ENCODE assay signal across 8 cellular contexts in genomic region chr4:3532714-3533336, GRCh38. TPM values are rescaled to one million over a fixed set of nuclear protein-coding genes. Genes with fewer than 3 reads are reported as not detected.
A peak's percentile ranks its signal among the peaks of the same experiment; 100 is the strongest.
DNase-seq lines count a peak whose midpoint lies in the region; ATAC-seq and TF ChIP-seq lines count a peak whose summit lies in the region.

No MANE protein-coding gene starts in this region.

- H3K4me1 ChIP-seq in HCT116 (ENCODE audit: control insufficient read depth in 1 of 2, insufficient read depth in 2 of 2, low read length in 2 of 2) (peaks cover 4 to 16% of the 10 kb centered on the region in 2 experiments; a peak in 3 of 4 replicates), testis (peaks cover 15% of the 10 kb centered on the region)

- TF ChIP-seq RAD21 in HCT116 (IDR thresholded peaks at IDR 0.05; ENCODE audit: low read depth): no peak

- H3K27me3 ChIP-seq in HCT116 (ENCODE audit: insufficient read depth, low read length): no peaks in the 10 kb centered on the region
- no peaks in the 10 kb centered on the region for H3K27me3 ChIP-seq in kidney epithelial cell (ENCODE audit: control insufficient read depth, insufficient read depth, low read length)
- H3K27me3 ChIP-seq in testis: no peaks in the 10 kb centered on the region

- H3K4me2 ChIP-seq in HCT116 (ENCODE audit: low read length): peak overlapping the region; percentile 76

- ATAC-seq in HCT116: peak; percentile 33

- no peaks in the 10 kb centered on the region for H4K20me1 ChIP-seq in HCT116 (ENCODE audit: insufficient read depth)

- no peak for TF ChIP-seq POLR2A in HCT116 (IDR thresholded peaks at IDR 0.05; ENCODE audit: borderline replicate concordance, extremely low read depth, insufficient read depth, insufficient read length)
- TF ChIP-seq POLR2A in testis (IDR thresholded peaks at IDR 0.05): no peak

- H3K9me2 ChIP-seq in HCT116 (ENCODE audit: insufficient read depth): no peaks in the 10 kb centered on the region

- peaks cover 7% of the 10 kb centered on the region in 2 experiments; a peak in 3 of 4 replicates for H3K36me3 ChIP-seq in HCT116 (ENCODE audit: control insufficient read depth in 1 of 2, insufficient read depth in 2 of 2, low read length in 2 of 2)
- peaks cover 1% of the 10 kb centered on the region for H3K36me3 ChIP-seq in kidney epithelial cell (ENCODE audit: control insufficient read depth, insufficient read depth, low read length)
- no peaks in the 10 kb centered on the region for H3K36me3 ChIP-seq in testis (ENCODE audit: low read depth, missing control alignments)

- 13 to 24% methylated on average over 9 to 34 of the region's 42 CpGs for WGBS in testis, 2 donors

- H3K4me3 ChIP-seq in AG09309 (ENCODE audit: control insufficient read depth, low read depth, low read length) (peak overlapping the region; percentile 37), HCT116 (replicated peaks in 1 of 2; ENCODE audit: low read depth in 1 of 2, low read length in 2 of 2) (peak overlapping the region; percentile 31 to 81; a peak in 3 of 4 replicates), astrocyte of the cerebellum (ENCODE audit: low read depth, low read length) (peak overlapping the region; percentile 84), kidney epithelial cell (ENCODE audit: low read depth, low read length) (peak overlapping the region; percentile 34), testis (peak overlapping the region; percentile 97 to 98)

- H3K27ac ChIP-seq in HCT116 (ENCODE audit: low read depth, low read length) (no peak overlapping the region; the same call in 1 of the 2 replicates), testis (peak overlapping the region in 1 of 2 donors; percentile 5)

- no peak overlapping the region for H3K9ac ChIP-seq in HCT116 (ENCODE audit: low read length)

- RAD21 ChIA-PET in HCT116 (lab: Charles Lee; ENCODE audit: low non-redundant PET in 1 of 2, low total read pairs in 2 of 2, uncharacterized antibody in 2 of 2, unreplicated experiment in 2 of 2): no interaction called here

- in situ Hi-C loops in astrocyte of the cerebellum (cut with HindIII; ENCODE audit: low sequenced_read_pairs): no loop called here

- no peak for DNase-seq in AG09309 (ENCODE audit: low read depth)
- no peak for DNase-seq in HCT116 (ENCODE audit: low read depth, low spot score)
- no peak for DNase-seq in astrocyte of the cerebellum (ENCODE audit: low read depth)
- DNase-seq in kidney epithelial cell (ENCODE audit: low read depth): no peak
- no peak for DNase-seq in testis
- no peak for DNase-seq in ecto neural progenitor cell (ENCODE audit: low spot score)
- no peak for DNase-seq in stimulated activated naive CD4-positive, alpha-beta T cell (lab: John Stamatoyannopoulos, UW)
- DNase-seq in OCI-M1 (lab: John Stamatoyannopoulos, UW): no peak

- H3K79me2 ChIP-seq in HCT116 (ENCODE audit: insufficient read depth, low read length): peaks cover 42% of the 10 kb centered on the region

- intact Hi-C loops in HCT116 (cut with micrococcal nuclease): no loop called here
- intact Hi-C loops in testis (cut with DNase I; ENCODE audit: low total_unique reads): no loop called here

- CTCF ChIA-PET in HCT116 (lab: Charles Lee): no interaction called here

- H2AFZ ChIP-seq in HCT116 (ENCODE audit: low read depth, low read length, poor library complexity, severe bottlenecking): peak overlapping the region; percentile 35

- POLR2A ChIA-PET in HCT116 (lab: Charles Lee): no interaction called here

- BruUV-seq in HCT116 (replicated peaks; lab: Mats Ljungman, UMichigan): no TSS peak

- TF ChIP-seq CTCF in AG09309 (IDR thresholded peaks at IDR 0.05; ENCODE audit: control insufficient read depth, insufficient read depth, low read depth, low read length, missing control alignments) (no peak), HCT116 (IDR thresholded peaks at IDR 0.05 in 2 of 3, conservative IDR thresholded peaks at IDR 0.05 in 1 of 3; ENCODE audit: borderline replicate concordance in 1 of 3, insufficient read depth in 1 of 3, low read depth in 2 of 3, low read length in 2 of 3) (no peak), astrocyte of the cerebellum (IDR thresholded peaks at IDR 0.05; ENCODE audit: low read depth, low read length, missing control alignments) (no peak), kidney epithelial cell (IDR thresholded peaks at IDR 0.05; ENCODE audit: insufficient read depth, low read length, poor library complexity, severe bottlenecking) (no peak), testis (IDR thresholded peaks at IDR 0.05) (no peak)

- H3K9me3 ChIP-seq in HCT116 (ENCODE audit: control insufficient read depth in 1 of 2, insufficient read depth in 1 of 2, low read depth in 1 of 2, low read length in 2 of 2): no peaks in the 10 kb centered on the region
- no peaks in the 10 kb centered on the region for H3K9me3 ChIP-seq in testis

TF ChIP-seq in HCT116, 20 proteins besides CTCF, POLR2A, EP300 and RAD21:
- TF ChIP-seq YY1 (IDR thresholded peaks at IDR 0.05; ENCODE audit: extremely low read depth, insufficient replicate concordance, low read depth, low read length) (no peak), ELF1 (IDR thresholded peaks at IDR 0.05; ENCODE audit: borderline replicate concordance, low read depth) (no peak), MAX (IDR thresholded peaks at IDR 0.05) (no peak), ZFX (IDR thresholded peaks at IDR 0.05) (no peak), TCF7L2 (IDR thresholded peaks at IDR 0.05; ENCODE audit: borderline replicate concordance, extremely low read depth, insufficient read depth, insufficient read length) (no peak), SIN3A (IDR thresholded peaks at IDR 0.05; ENCODE audit: low read depth) (no peak)

RNA-seq across cellular contexts. Expression of gene LRPAP1, which starts 0.6 kb away (rescaled TPM):
- 109 TPM for total RNA-seq in HCT116 (2021; ENCODE audit: unreplicated experiment)
- 169 and 183 TPM in 2 replicates for polyA plus RNA-seq in HCT116 (2012)
- total RNA-seq in kidney epithelial cell: 117 and 147 TPM in 2 replicates
- total RNA-seq in testis: 100 to 1,000 TPM; 179 to 279 TPM
- polyA plus RNA-seq in testis (ENCODE audit: insufficient read depth, low read depth, low replicate concordance): 337 TPM

Comparison
In these comparisons a context has a peak if more than half of its experiments do, and no peak if none do; other contexts are left out.
1. H3K4me3 ChIP-seq: peak in every context shown above with its lines; median percentile 98 in testis; 84 in astrocyte of the cerebellum; 56 in HCT116; 37 in AG09309; 34 in kidney epithelial cell.